ENCODE assay signal across 10 cellular contexts in the genomic region with DNA sequence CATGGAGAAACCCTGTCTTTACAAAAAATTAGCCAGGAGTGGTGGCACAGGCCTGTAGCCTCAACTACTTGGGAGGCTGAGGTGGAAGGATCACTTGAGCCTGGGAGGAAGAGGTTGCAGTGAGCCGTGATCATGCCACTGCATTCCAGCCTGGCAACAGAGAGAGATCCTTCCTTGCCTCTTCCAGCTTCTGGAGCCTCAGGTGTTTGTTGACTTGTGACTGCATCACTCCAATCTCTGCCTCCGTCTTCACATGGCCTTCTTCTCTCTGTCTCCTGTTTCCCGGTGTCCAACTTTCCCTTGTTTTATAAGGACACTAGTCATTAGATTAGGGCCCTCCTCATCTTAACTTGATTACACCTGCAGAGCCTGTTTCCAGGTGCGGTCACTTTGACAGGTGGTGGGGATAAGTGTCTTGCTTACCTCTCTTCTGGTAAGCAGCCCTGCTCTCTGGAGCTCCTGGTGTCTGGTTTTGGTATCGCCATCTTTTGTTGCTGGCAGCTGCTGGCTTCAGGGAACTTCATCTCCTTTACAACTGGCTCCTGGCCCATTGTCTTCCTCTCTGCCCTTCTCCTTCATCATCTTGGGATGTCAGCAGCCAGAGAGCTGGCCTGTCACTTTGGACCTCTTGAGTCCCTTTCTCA. TPM values are rescaled to one million over a fixed set of nuclear protein-coding genes. Genes with fewer than 3 reads are reported as not detected.
A peak's percentile ranks its signal among the peaks of the same experiment; 100 is the strongest.
DNase-seq lines count a peak whose midpoint lies in the region; ATAC-seq, FAIRE-seq and TF ChIP-seq lines count a peak whose summit lies in the region.
"Had no signal": no experiment of that assay in that cellular context is flagged by ENCODE, and none has a peak within 500 bp of the region (broad histone marks: within the 10 kb centered on the region; RNA-seq: fewer than 3 reads in every experiment).

No MANE protein-coding gene starts in this region.

- DNase-seq in activated CD8-positive, alpha-beta memory T cell treated with anti-CD3 and anti-CD28 coated beads, Interleukin-2, amount 10 ng/mL, durations not matched to agents 7 days and 5 days: no peak
- no peak for DNase-seq in activated CD8-positive, alpha-beta memory T cell treated with anti-CD3 and anti-CD28 coated beads, Interleukin-2, amount 50 U/mL, for 48 hours
- DNase-seq in astrocyte (ENCODE audit: low read depth) (no peak), psoas muscle (no peak), mesothelial cell of epicardium (ENCODE audit: low spot score in 2 of 2, unreplicated experiment in 2 of 2) (no peak)
- DNase-seq: activated naive CD8-positive, alpha-beta T cell treated with anti-CD3 and anti-CD28 coated beads for 36 hours had no signal

- H3K9ac ChIP-seq in Loucy (ENCODE audit: low read depth, low read length, poor library complexity, severe bottlenecking): no peak overlapping the region
- no peak overlapping the region for H3K9ac ChIP-seq in astrocyte (ENCODE audit: low read length)

- H3K4me3 ChIP-seq in Loucy (ENCODE audit: low read length, poor library complexity, severe bottlenecking): no peak overlapping the region
- no peak overlapping the region for H3K4me3 ChIP-seq in astrocyte (ENCODE audit: insufficient read depth, low read depth, low read length)
- H3K4me3 ChIP-seq in psoas muscle: no peak overlapping the region

- H3K79me2 ChIP-seq in Loucy (ENCODE audit: insufficient read depth, low read length) (no peaks in the 10 kb centered on the region), astrocyte (ENCODE audit: insufficient read depth, low read length) (no peaks in the 10 kb centered on the region)

- H3K36me3 ChIP-seq in Loucy (ENCODE audit: insufficient read depth, low read length) (no peaks in the 10 kb centered on the region), astrocyte (ENCODE audit: insufficient read depth, low read length) (no peaks in the 10 kb centered on the region), psoas muscle (ENCODE audit: insufficient read depth in 1 of 2, low read depth in 1 of 2) (no peaks in the 10 kb centered on the region)

- H3K27ac Mint-ChIP-seq in activated CD8-positive, alpha-beta memory T cell treated with anti-CD3 and anti-CD28 coated beads, Interleukin-2, amount 10 ng/mL, durations not matched to agents 7 days and 5 days: no peak overlapping the region
- no peak overlapping the region for H3K27ac Mint-ChIP-seq in astrocyte (ENCODE audit: unreplicated experiment)
- no peak overlapping the region for H3K27ac Mint-ChIP-seq in mesothelial cell of epicardium
- H3K27ac Mint-ChIP-seq: activated naive CD8-positive, alpha-beta T cell treated with anti-CD3 and anti-CD28 coated beads for 36 hours had no signal

- 77 to 82% (median 79%) methylated on average over 5 of the region's 5 CpGs for WGBS in psoas muscle, 3 donors

- no peaks in the 10 kb centered on the region for H3K4me1 Mint-ChIP-seq in activated CD8-positive, alpha-beta memory T cell treated with anti-CD3 and anti-CD28 coated beads, Interleukin-2, amount 10 ng/mL, durations not matched to agents 7 days and 5 days
- no peaks in the 10 kb centered on the region for H3K4me1 Mint-ChIP-seq in astrocyte (ENCODE audit: low read depth, unreplicated experiment)
- no peaks in the 10 kb centered on the region for H3K4me1 Mint-ChIP-seq in mesothelial cell of epicardium
- H3K4me1 Mint-ChIP-seq: activated naive CD8-positive, alpha-beta T cell treated with anti-CD3 and anti-CD28 coated beads for 36 hours had no signal

- H3K4me3 Mint-ChIP-seq in activated CD8-positive, alpha-beta memory T cell treated with anti-CD3 and anti-CD28 coated beads, Interleukin-2, amount 10 ng/mL, durations not matched to agents 7 days and 5 days: no peak overlapping the region
- H3K4me3 Mint-ChIP-seq in astrocyte (ENCODE audit: unreplicated experiment): no peak overlapping the region
- no peak overlapping the region for H3K4me3 Mint-ChIP-seq in mesothelial cell of epicardium
- H3K4me3 Mint-ChIP-seq: activated naive CD8-positive, alpha-beta T cell treated with anti-CD3 and anti-CD28 coated beads for 36 hours had no signal

- H3K9me2 ChIP-seq in Loucy (replicated peaks; ENCODE audit: low read depth, low read length): no peaks in the 10 kb centered on the region

- intact Hi-C loops in psoas muscle (cut with DNase I): loop anchor here in 1 of 2 donors (10.0 kb wide), 1 partner anchor 85 kb away; no protein-coding TSS in a partner anchor

- peak; percentile 42 for ATAC-seq in activated CD8-positive, alpha-beta memory T cell treated with anti-CD3 and anti-CD28 coated beads, Interleukin-2, amount 10 ng/mL, durations not matched to agents 7 days and 5 days
- ATAC-seq in psoas muscle: no peak
- no peak for ATAC-seq in HG03520 (IDR thresholded peaks at IDR 0.05; ENCODE audit: unreplicated experiment)
- ATAC-seq in HG03432 (IDR thresholded peaks at IDR 0.05; ENCODE audit: unreplicated experiment): no peak

- no peaks in the 10 kb centered on the region for H3K36me3 Mint-ChIP-seq in activated CD8-positive, alpha-beta memory T cell treated with anti-CD3 and anti-CD28 coated beads, Interleukin-2, amount 10 ng/mL, durations not matched to agents 7 days and 5 days
- H3K36me3 Mint-ChIP-seq in astrocyte (ENCODE audit: low read depth, unreplicated experiment) (no peaks in the 10 kb centered on the region), mesothelial cell of epicardium (no peaks in the 10 kb centered on the region)
- H3K36me3 Mint-ChIP-seq: activated naive CD8-positive, alpha-beta T cell treated with anti-CD3 and anti-CD28 coated beads for 36 hours had no signal

- no peaks in the 10 kb centered on the region for H3K9me3 ChIP-seq in Loucy (ENCODE audit: insufficient read depth, low read depth, low read length)
- H3K9me3 ChIP-seq in astrocyte (ENCODE audit: insufficient read depth, low read depth, low read length): no peaks in the 10 kb centered on the region
- no peaks in the 10 kb centered on the region for H3K9me3 ChIP-seq in psoas muscle

- CTCF ChIA-PET in activated CD8-positive, alpha-beta memory T cell treated with anti-CD3 and anti-CD28 coated beads, Interleukin-2, amount 10 ng/mL, durations not matched to agents 7 days and 5 days (lab: Charles Lee): interaction anchor here (0.6 to 1.2 kb wide), 2 partner anchors 33 to 85 kb away, joined by 3 read pairs; no protein-coding TSS in a partner anchor

- peak; percentile 62 for TF ChIP-seq CTCF in Loucy (conservative IDR thresholded peaks at IDR 0.05; ENCODE audit: low read length)
- peak; percentile 17 for TF ChIP-seq CTCF in astrocyte (IDR thresholded peaks at IDR 0.05; ENCODE audit: insufficient read depth, low read depth, low read length)
- peak; percentile 10 for TF ChIP-seq CTCF in psoas muscle (IDR thresholded peaks at IDR 0.05)
- no peak for TF ChIP-seq CTCF in mesothelial cell of epicardium (IDR thresholded peaks at IDR 0.05; ENCODE audit: unreplicated experiment)

- H3K27me3 ChIP-seq in Loucy (ENCODE audit: insufficient read depth, low read length, poor library complexity, severe bottlenecking) (no peaks in the 10 kb centered on the region), astrocyte (ENCODE audit: insufficient read depth, low read length) (peaks cover 4% of the 10 kb centered on the region), psoas muscle (ENCODE audit: insufficient read depth in 3 of 3, low read length in 2 of 3) (no peaks in the 10 kb centered on the region)

- FAIRE-seq in astrocyte (lab: Jason Lieb, UNC): no peak

- H3K27ac ChIP-seq in astrocyte (ENCODE audit: low read depth, low read length) (no peak overlapping the region), psoas muscle (no peak overlapping the region)

- no peaks in the 10 kb centered on the region for H3F3A ChIP-seq in Loucy (ENCODE audit: low read depth)

- H4K20me1 ChIP-seq in Loucy (ENCODE audit: insufficient read depth, low read length, poor library complexity, severe bottlenecking) (no peaks in the 10 kb centered on the region), astrocyte (ENCODE audit: insufficient read depth, low read length) (no peaks in the 10 kb centered on the region)

- no peaks in the 10 kb centered on the region for H3K9me3 Mint-ChIP-seq in activated CD8-positive, alpha-beta memory T cell treated with anti-CD3 and anti-CD28 coated beads, Interleukin-2, amount 10 ng/mL, durations not matched to agents 7 days and 5 days (ENCODE audit: low read depth)
- H3K9me3 Mint-ChIP-seq in astrocyte (ENCODE audit: unreplicated experiment) (no peaks in the 10 kb centered on the region), mesothelial cell of epicardium (no peaks in the 10 kb centered on the region)
- H3K9me3 Mint-ChIP-seq: activated naive CD8-positive, alpha-beta T cell treated with anti-CD3 and anti-CD28 coated beads for 36 hours had no signal

- H3K4me1 ChIP-seq in Loucy (ENCODE audit: insufficient read depth, low read length, poor library complexity, severe bottlenecking) (no peaks in the 10 kb centered on the region), astrocyte (ENCODE audit: insufficient read depth, low read length) (no peaks in the 10 kb centered on the region), psoas muscle (no peaks in the 10 kb centered on the region)

- H3K4me2 ChIP-seq in Loucy (ENCODE audit: low read depth, low read length, poor library complexity, severe bottlenecking) (no peak overlapping the region), astrocyte (ENCODE audit: low read length) (no peak overlapping the region)

- H2AFZ ChIP-seq in Loucy (ENCODE audit: low read length) (no peak overlapping the region), astrocyte (ENCODE audit: low read depth, low read length) (no peak overlapping the region)

- H3K27me3 Mint-ChIP-seq in activated CD8-positive, alpha-beta memory T cell treated with anti-CD3 and anti-CD28 coated beads, Interleukin-2, amount 10 ng/mL, durations not matched to agents 7 days and 5 days: peaks cover 17% of the 10 kb centered on the region
- peaks cover 9% of the 10 kb centered on the region for H3K27me3 Mint-ChIP-seq in astrocyte (ENCODE audit: low read depth, unreplicated experiment)
- no peaks in the 10 kb centered on the region for H3K27me3 Mint-ChIP-seq in mesothelial cell of epicardium (ENCODE audit: low read depth)

RNA-seq across cellular contexts. Expression of gene USP2, which starts 8.2 kb away (rescaled TPM):
- under 1 TPM; 0.28 to 0.76 TPM for total RNA-seq in activated CD8-positive, alpha-beta memory T cell treated with anti-CD3 and anti-CD28 coated beads, Interleukin-2, amount 10 ng/mL, durations not matched to agents 7 days and 5 days
- total RNA-seq in astrocyte (6.5 and 6.7 TPM in 2 replicates), psoas muscle (100 to 1,000 TPM in 3 of 4 donors, 10 to 100 TPM in 1; 75.8 to 210 (median 156) TPM), mesothelial cell of epicardium (12.4 to 13.2 TPM (median 13.1 TPM) in 3 replicates)
- 10 to 100 TPM; 49.0 to 76.4 (median 57.4) TPM for polyA plus RNA-seq in psoas muscle

RNA-seq across cellular contexts. Expression of gene THY1, which starts 33.2 kb away (rescaled TPM):
- under 1 TPM in 1 of 2 experiments, not detected in 1; 0.30 TPM for total RNA-seq in activated CD8-positive, alpha-beta memory T cell treated with anti-CD3 and anti-CD28 coated beads, Interleukin-2, amount 10 ng/mL, durations not matched to agents 7 days and 5 days
- 104 and 129 TPM in 2 replicates for total RNA-seq in astrocyte
- total RNA-seq in psoas muscle: 1 to 10 TPM in 3 of 4 donors, under 1 TPM in 1; 0.42 to 2.1 (median 1.4) TPM
- 1 to 10 TPM in 1 of 3 donors, under 1 TPM in 2; 0.93 to 6.4 (median 1.00) TPM for polyA plus RNA-seq in psoas muscle
- total RNA-seq in mesothelial cell of epicardium: 121 to 127 TPM (median 121 TPM) in 3 replicates

RNA-seq across cellular contexts. Expression of gene MFRP, which starts 43.2 kb away (rescaled TPM):
- not detected for total RNA-seq in activated CD8-positive, alpha-beta memory T cell treated with anti-CD3 and anti-CD28 coated beads, Interleukin-2, amount 10 ng/mL, durations not matched to agents 7 days and 5 days
- not detected in 2 replicates for total RNA-seq in astrocyte
- not detected for total RNA-seq in psoas muscle
- under 1 TPM in 2 of 3 donors, not detected in 1; 0.01 to 0.05 TPM for polyA plus RNA-seq in psoas muscle
- total RNA-seq in mesothelial cell of epicardium: not detected in 3 replicates
- total RNA-seq: activated naive CD8-positive, alpha-beta T cell treated with anti-CD3 and anti-CD28 coated beads for 36 hours; Daoy had no signal

RNA-seq across cellular contexts. Expression of gene C1QTNF5, which starts 49.0 kb away (rescaled TPM):
- not detected for total RNA-seq in activated CD8-positive, alpha-beta memory T cell treated with anti-CD3 and anti-CD28 coated beads, Interleukin-2, amount 10 ng/mL, durations not matched to agents 7 days and 5 days
- total RNA-seq in astrocyte (5.6 and 6.3 TPM in 2 replicates), psoas muscle (10 to 100 TPM in 1 of 4 donors, 1 to 10 TPM in 3; 5.3 to 11.6 (median 8.8) TPM), mesothelial cell of epicardium (24.1 to 25.0 TPM (median 24.4 TPM) in 3 replicates)
- polyA plus RNA-seq in psoas muscle: 10 to 100 TPM in 1 of 3 donors, 1 to 10 TPM in 2; 3.2 to 12.0 (median 4.7) TPM
- total RNA-seq: activated naive CD8-positive, alpha-beta T cell treated with anti-CD3 and anti-CD28 coated beads for 36 hours had no signal

RNA-seq across cellular contexts. Expression of gene RNF26, which starts 55.4 kb away (rescaled TPM):
- total RNA-seq in activated CD8-positive, alpha-beta memory T cell treated with anti-CD3 and anti-CD28 coated beads, Interleukin-2, amount 10 ng/mL, durations not matched to agents 7 days and 5 days: 10 to 100 TPM; 38.7 to 42.1 TPM
- 31.8 and 33.3 TPM in 2 replicates for total RNA-seq in astrocyte
- 1 to 10 TPM; 6.1 to 8.8 (median 7.5) TPM for total RNA-seq in psoas muscle
- 1 to 10 TPM; 5.8 to 8.9 (median 7.1) TPM for polyA plus RNA-seq in psoas muscle
- 36.1 to 37.1 TPM (median 36.2 TPM) in 3 replicates for total RNA-seq in mesothelial cell of epicardium

Comparison
In these comparisons a context has a peak if more than half of its experiments do, and no peak if none do; other contexts are left out.
1. RNA of gene THY1, which starts 33.2 kb away (total RNA-seq): 121 to 127 TPM in mesothelial cell of epicardium and 104 to 129 TPM in astrocyte; 0.42 to 2.1 TPM in psoas muscle and 0.30 TPM in activated CD8-positive, alpha-beta memory T cell treated with anti-CD3 and anti-CD28 coated beads, Interleukin-2, amount 10 ng/mL, durations not matched to agents 7 days and 5 days; every median in the first group is over 10 times any median in the second.